ENCODE assay signal across 17 cellular contexts in genomic region chr10:104043185-104043830, GRCh38. TPM values are rescaled to one million over a fixed set of nuclear protein-coding genes. Genes with fewer than 3 reads are reported as not detected.
DNase-seq lines count a peak whose midpoint lies in the region; ATAC-seq and TF ChIP-seq lines count a peak whose summit lies in the region.
"Had no signal": no experiment of that assay in that cellular context is flagged by ENCODE, and none has a peak within 500 bp of the region (broad histone marks: within the 10 kb centered on the region; RNA-seq: fewer than 3 reads in every experiment).

No MANE protein-coding gene starts in this region.

- peak overlapping the region; percentile 42 to 57 for H3K27ac Mint-ChIP-seq in stimulated activated naive CD8-positive, alpha-beta T cell treated with anti-CD3 and anti-CD28 coated beads, Interleukin-15, amount 100 ng/mL, for 72 hours
- no peak overlapping the region for H3K27ac Mint-ChIP-seq in endodermal cell
- H3K27ac Mint-ChIP-seq: CD14-positive monocyte had no signal

- H3K4me3 Mint-ChIP-seq in stimulated activated naive CD8-positive, alpha-beta T cell treated with anti-CD3 and anti-CD28 coated beads, Interleukin-15, amount 100 ng/mL, for 72 hours: no peak overlapping the region
- no peak overlapping the region for H3K4me3 Mint-ChIP-seq in endodermal cell
- H3K4me3 Mint-ChIP-seq: CD14-positive monocyte had no signal

- H3K9ac ChIP-seq in endodermal cell (ENCODE audit: extremely low read depth, low read length, poor library complexity, severe bottlenecking): no peak overlapping the region
- H3K9ac ChIP-seq: GM23248 had no signal

- H3K27me3 ChIP-seq in endodermal cell (ENCODE audit: control insufficient read depth, insufficient read depth, low read length, poor library complexity, severe bottlenecking): no peaks in the 10 kb centered on the region

- TF ChIP-seq CTCF in endodermal cell (conservative IDR thresholded peaks at IDR 0.05): no peak

- H3K27ac ChIP-seq in endodermal cell (ENCODE audit: low read depth, low read length): no peak overlapping the region
- H3K27ac ChIP-seq: GM23248, PC-9 had no signal

- H3K4me1 Mint-ChIP-seq in stimulated activated naive CD8-positive, alpha-beta T cell treated with anti-CD3 and anti-CD28 coated beads, Interleukin-15, amount 100 ng/mL, for 72 hours: peaks cover 6% of the 10 kb centered on the region
- H3K4me1 Mint-ChIP-seq in endodermal cell: peaks cover 22% of the 10 kb centered on the region
- H3K4me1 Mint-ChIP-seq: CD14-positive monocyte had no signal

- DNase-seq in stimulated activated naive CD8-positive, alpha-beta T cell treated with anti-CD3 and anti-CD28 coated beads, Interleukin-15, amount 100 ng/mL, for 72 hours: no peak
- DNase-seq in stimulated activated naive CD8-positive, alpha-beta T cell treated with anti-CD3 and anti-CD28 coated beads, Interleukin-15, Interleukin-2, amounts not matched to agents 100 U/mL and 50 U/mL, for 24 hours: no peak
- peak; percentile 22 for DNase-seq in endodermal cell
- no peak for DNase-seq in activated naive CD4-positive, alpha-beta T cell (lab: John Stamatoyannopoulos, UW)
- DNase-seq in NCI-H2107 treated with DMSO at 0.1 percent for 48 hours (lab: John Stamatoyannopoulos, UW; ENCODE audit: unreplicated experiment): no peak
- DNase-seq: DMS 273 treated with DMSO at 0.1 percent for 48 hours, GF-D8, GM23248, KBM-7, MV-4-11, NCI-H2029 treated with DMSO at 0.1 percent for 48 hours, NCI-H510A, PC-9 had no signal

- ATAC-seq in stimulated activated naive CD8-positive, alpha-beta T cell treated with anti-CD3 and anti-CD28 coated beads, Interleukin-15, amount 100 ng/mL, for 72 hours: peak; percentile 36
- no peak for ATAC-seq in stimulated activated naive CD8-positive, alpha-beta T cell treated with anti-CD3 and anti-CD28 coated beads, Interleukin-15, Interleukin-2, amounts not matched to agents 100 U/mL and 50 U/mL, for 24 hours
- peak; percentile 47 for ATAC-seq in HG02623 (IDR thresholded peaks at IDR 0.05; ENCODE audit: unreplicated experiment)
- no peak for ATAC-seq in HG03521 (IDR thresholded peaks at IDR 0.05; ENCODE audit: unreplicated experiment)

- no peaks in the 10 kb centered on the region for H3K27me3 Mint-ChIP-seq in stimulated activated naive CD8-positive, alpha-beta T cell treated with anti-CD3 and anti-CD28 coated beads, Interleukin-15, amount 100 ng/mL, for 72 hours
- no peaks in the 10 kb centered on the region for H3K27me3 Mint-ChIP-seq in endodermal cell (ENCODE audit: insufficient read depth)

- no peaks in the 10 kb centered on the region for H3K9me3 Mint-ChIP-seq in stimulated activated naive CD8-positive, alpha-beta T cell treated with anti-CD3 and anti-CD28 coated beads, Interleukin-15, amount 100 ng/mL, for 72 hours
- no peaks in the 10 kb centered on the region for H3K9me3 Mint-ChIP-seq in endodermal cell
- H3K9me3 Mint-ChIP-seq: CD14-positive monocyte had no signal

- H3K4me1 ChIP-seq in endodermal cell (ENCODE audit: control insufficient read depth, insufficient read depth, low read length): no peaks in the 10 kb centered on the region

- no peaks in the 10 kb centered on the region for H3K36me3 Mint-ChIP-seq in endodermal cell (ENCODE audit: low read depth)
- H3K36me3 Mint-ChIP-seq: CD14-positive monocyte had no signal

- no peak overlapping the region for H3K4me3 ChIP-seq in endodermal cell (ENCODE audit: low read length)
- H3K4me3 ChIP-seq: GM23248, PC-9 had no signal

- H3K9me3 ChIP-seq in endodermal cell (ENCODE audit: control insufficient read depth, low read length): no peaks in the 10 kb centered on the region

- H3K36me3 ChIP-seq in endodermal cell (ENCODE audit: control insufficient read depth, insufficient read depth, low read length): no peaks in the 10 kb centered on the region

- 89 to 98% methylated on average over 5 to 8 of the region's 8 CpGs for WGBS in endodermal cell (ENCODE audit: insufficient coverage in 1 of 2, insufficient read length in 1 of 2), 2 experiments

RNA-seq across cellular contexts. Expression of gene COL17A1, which starts 42.4 kb away (rescaled TPM):
- 1 to 10 TPM; 1.1 to 2.3 TPM for total RNA-seq in endodermal cell
- 0.39 TPM for polyA plus RNA-seq in endodermal cell (2013, experiment 1 of 2)
- polyA plus RNA-seq in endodermal cell (2013, experiment 2 of 2): 0.87 TPM
- total RNA-seq: A673, GM23248 had no signal
- polyA plus RNA-seq: CD14-positive monocyte had no signal

Comparison
In these comparisons a context has a peak if more than half of its experiments do, and no peak if none do; other contexts are left out.
1. ATAC-seq: peak in stimulated activated naive CD8-positive, alpha-beta T cell treated with anti-CD3 and anti-CD28 coated beads, Interleukin-15, amount 100 ng/mL, for 72 hours (single experiment) and HG02623 (single experiment); none in stimulated activated naive CD8-positive, alpha-beta T cell treated with anti-CD3 and anti-CD28 coated beads, Interleukin-15, Interleukin-2, amounts not matched to agents 100 U/mL and 50 U/mL, for 24 hours (single experiment) and HG03521 (single experiment).